Comparison of ENCODE assay signal across 9 cellular contexts in genomic region chr12:56079729-56080555, GRCh38. TPM values are rescaled to one million over a fixed set of nuclear protein-coding genes. Genes with fewer than 3 reads are reported as not detected.
A peak's percentile ranks its signal among the peaks of the same experiment; 100 is the strongest.
DNase-seq lines count a peak whose midpoint lies in the region; ATAC-seq, FAIRE-seq and TF ChIP-seq lines count a peak whose summit lies in the region.
"Had no signal": no experiment of that assay in that cellular context is flagged by ENCODE, and none has a peak within 500 bp of the region (broad histone marks: within the 10 kb centered on the region; RNA-seq: fewer than 3 reads in every experiment).

ERBB3 (plus strand) TSS chr12:56080165; CDS start chr12:56080301, 136 bp downstream.

- no peak within 1 kb of the TSS for H3K27ac ChIP-seq in endothelial cell of umbilical vein (ENCODE audit: insufficient read depth, low read depth, low read length)

- no TSS peak for BruUV-seq in endothelial cell of umbilical vein (replicated peaks; lab: Mats Ljungman, UMichigan)

- dilution Hi-C loops in endothelial cell of umbilical vein (cut with MboI; ENCODE audit: extremely low pct_ligation_motif_present, low sequenced_read_pairs): no loop called here

- DNase-seq in DMS114 treated with DMSO at 0.1 percent for 48 hours (lab: John Stamatoyannopoulos, UW; ENCODE audit: unreplicated experiment) (peak; percentile 66), NCI-H748 treated with DMSO at 0.1 percent for 48 hours (lab: John Stamatoyannopoulos, UW) (peak; percentile 81), endothelial cell of umbilical vein (ENCODE audit: low read depth, low spot score) (peak; percentile 77), middle frontal gyrus (ENCODE audit: extremely low spot score, low spot score) (peak; percentile 36)
- peak; percentile 79 for DNase-seq in activated CD8-positive, alpha-beta memory T cell treated with anti-CD3 and anti-CD28 coated beads, Interleukin-2, amount 50 U/mL, for 48 hours
- DNase-seq in stimulated activated CD8-positive, alpha-beta memory T cell treated with anti-CD3 and anti-CD28 coated beads, Interleukin-2, amount 100 ng/mL, for 1 hour (ENCODE audit: low read depth in 2 of 2): peak; percentile 45

- POLR2A ChIA-PET in endothelial cell of umbilical vein (lab: Charles Lee): interaction anchor here (1.0 to 1.3 kb wide), 2 partner anchors 24 to 35 kb away, joined by 3 to 4 read pairs; partner anchors contain the start of gene PA2G4

- peaks cover 8% of the 10 kb centered on the region for H3K4me1 ChIP-seq in endothelial cell of umbilical vein (ENCODE audit: control insufficient read depth, extremely low read depth, insufficient read depth, low read length)

- peak; percentile 78 for FAIRE-seq in endothelial cell of umbilical vein (lab: Jason Lieb, UNC)
- FAIRE-seq: islet of Langerhans had no signal

- no peaks in the 10 kb centered on the region for H4K20me1 ChIP-seq in endothelial cell of umbilical vein (replicated peaks; ENCODE audit: control insufficient read depth, extremely low read depth, insufficient read depth, low read length)

- H3K27me3 ChIP-seq in endothelial cell of umbilical vein (ENCODE audit: control insufficient read depth in 2 of 2, insufficient read depth in 2 of 2, low read length in 2 of 2): peaks cover 2 to 4% of the 10 kb centered on the region in 2 experiments

- H3K79me2 ChIP-seq in endothelial cell of umbilical vein (ENCODE audit: control insufficient read depth, insufficient read depth, low read length): no peaks in the 10 kb centered on the region

- no peaks in the 10 kb centered on the region for H3K9me1 ChIP-seq in endothelial cell of umbilical vein (replicated peaks; ENCODE audit: control insufficient read depth, extremely low read depth, insufficient read depth, low read length)

- CTCF ChIA-PET in endothelial cell of umbilical vein (lab: Charles Lee): interaction anchor here (0.8 to 5.0 kb wide), 17 partner anchors 9 to 350 kb away, joined by 3 to 59 read pairs (median 5); partner anchors contain the start of genes PA2G4 and RNF41

- intact Hi-C loops in endothelial cell of umbilical vein (cut with micrococcal nuclease): loop anchor here (1.0 kb wide), 5 partner anchors 24 to 84 kb away; partner anchors contain the start of genes PA2G4 and RPL41

- H3K36me3 ChIP-seq in endothelial cell of umbilical vein (ENCODE audit: control insufficient read depth in 2 of 2, extremely low read depth in 1 of 2, insufficient read depth in 2 of 2, low read length in 2 of 2): no peaks in the 10 kb centered on the region

- peak within 1 kb of the TSS; percentile 41 for H3K9ac ChIP-seq in endothelial cell of umbilical vein (replicated peaks; ENCODE audit: extremely low read depth, insufficient read depth, low read length)

- H3K9me3 ChIP-seq in endothelial cell of umbilical vein (replicated peaks; ENCODE audit: control insufficient read depth, insufficient read depth, low read length): no peaks in the 10 kb centered on the region

- ATAC-seq in HG02610 (IDR thresholded peaks at IDR 0.05; ENCODE audit: unreplicated experiment) (peak; percentile 31), GM19035 (IDR thresholded peaks at IDR 0.05; ENCODE audit: unreplicated experiment) (no peak)

- no peak for TF ChIP-seq POLR2A in endothelial cell of umbilical vein (IDR thresholded peaks at IDR 0.05; ENCODE audit: low read depth, low read length)

- H3K4me3 ChIP-seq in endothelial cell of umbilical vein (replicated peaks in 1 of 3; ENCODE audit: insufficient read depth in 1 of 3, low read depth in 1 of 3, low read length in 3 of 3): peak within 1 kb of the TSS; percentile 31 to 58 (median 36)

- H3K4me2 ChIP-seq in endothelial cell of umbilical vein (ENCODE audit: insufficient read depth, low read length): peak within 1 kb of the TSS; percentile 85

- peak within 1 kb of the TSS; percentile 91 for H2AFZ ChIP-seq in endothelial cell of umbilical vein (ENCODE audit: low read depth, low read length)

- TF ChIP-seq CTCF in endothelial cell of umbilical vein (IDR thresholded peaks at IDR 0.05; ENCODE audit: extremely low read depth in 1 of 2, insufficient read depth in 1 of 2, low read depth in 1 of 2, low read length in 2 of 2): peak in 1 of 2 donors; percentile 12

TF ChIP-seq in endothelial cell of umbilical vein, 7 proteins besides CTCF, POLR2A, EP300 and RAD21:
- TF ChIP-seq GATA2 (IDR thresholded peaks at IDR 0.05; ENCODE audit: insufficient read depth, insufficient read length, low read depth, low read length): no peak
- TF ChIP-seq MAX (IDR thresholded peaks at IDR 0.05; ENCODE audit: insufficient read depth, insufficient read length): no peak
- TF ChIP-seq FOS (IDR thresholded peaks at IDR 0.05; ENCODE audit: borderline replicate concordance, insufficient read depth, low read length): peak; percentile 75
- no peak for TF ChIP-seq EZH2 (IDR thresholded peaks at IDR 0.05; ENCODE audit: borderline replicate concordance, low read depth, low read length, severe bottlenecking)
- TF ChIP-seq JUN (IDR thresholded peaks at IDR 0.05; ENCODE audit: borderline replicate concordance, insufficient read depth, insufficient read length, low read depth): peak; percentile 23
- no peak for TF ChIP-seq MYC (IDR thresholded peaks at IDR 0.05; ENCODE audit: low read depth, low read length)
- TF ChIP-seq POLR2AphosphoS5 (IDR thresholded peaks at IDR 0.05; ENCODE audit: insufficient read depth, low read depth, low read length): peak; percentile 38

RNA-seq across cellular contexts. Expression of gene ERBB3, which starts in this region (rescaled TPM):
- total RNA-seq in endothelial cell of umbilical vein: 0.11 TPM in 1 of 2 replicates, not detected in the other
- 0.08 and 1.5 TPM in 2 replicates for polyA plus RNA-seq in endothelial cell of umbilical vein
- 0.12 and 0.23 TPM in 2 replicates for polyA plus RNA-seq in endothelial cell of umbilical vein (2011; cell fraction: cytosol; rRNA removed)
- 0.34 TPM in 1 of 2 replicates, not detected in the other for polyA plus RNA-seq in endothelial cell of umbilical vein (2011; cell fraction: nucleus; rRNA removed)
- polyA plus RNA-seq in endothelial cell of umbilical vein (2012): 0.29 TPM in 1 of 2 replicates, not detected in the other
- 0.30 and 0.32 TPM in 2 replicates for polyA minus RNA-seq in endothelial cell of umbilical vein
- polyA minus RNA-seq in endothelial cell of umbilical vein (2011; cell fraction: cytosol; rRNA and poly(A)+ RNA removed): 10.3 TPM
- not detected in 2 replicates for polyA minus RNA-seq in endothelial cell of umbilical vein (2011; cell fraction: nucleus; rRNA and poly(A)+ RNA removed)
